8 cellular contexts compared by ENCODE assay signal in genomic region chr20:17679786-17680127, GRCh38. TPM values are rescaled to one million over a fixed set of nuclear protein-coding genes. Genes with fewer than 3 reads are reported as not detected.
A peak's percentile ranks its signal among the peaks of the same experiment; 100 is the strongest.
DNase-seq lines count a peak whose midpoint lies in the region; ATAC-seq, FAIRE-seq and TF ChIP-seq lines count a peak whose summit lies in the region.

No MANE protein-coding gene starts in this region.

- H3K27ac ChIP-seq in GM12878 (ENCODE audit: control insufficient read depth, insufficient read depth) (no peak overlapping the region), transverse colon (peak overlapping the region; percentile 97 to 99 (median 99))

- no peak for TF ChIP-seq POLR2A in GM12878 (IDR thresholded peaks at IDR 0.05; ENCODE audit: low read depth, low read length)
- TF ChIP-seq POLR2A in transverse colon (IDR thresholded peaks at IDR 0.05), result no peak

- 0 out of 4 replicates have a peak, but pooled peaks cover 0 to under 1% of the 10 kb centered on the region in 2 experiments for H3K27me3 ChIP-seq in GM12878 (replicated peaks in 1 of 2; ENCODE audit: control insufficient read depth in 2 of 2, insufficient read depth in 2 of 2, low read length in 1 of 2)
- H3K27me3 ChIP-seq in transverse colon, result no peaks in the 10 kb centered on the region

- H3K4me1 ChIP-seq in GM12878 (ENCODE audit: control insufficient read depth, insufficient read depth, low read length) (peaks cover 8% of the 10 kb centered on the region), transverse colon (peaks cover 11 to 56% (median 53%) of the 10 kb centered on the region in 4 donors)

- ATAC-seq in GM12878, result no peak

- DNase-seq in activated naive CD4-positive, alpha-beta T cell treated with anti-CD3 and anti-CD28 coated beads, Interleukin-2, amount 10 ng/mL, durations not matched to agents 7 days and 5 days, result no peak
- DNase-seq in activated naive CD4-positive, alpha-beta T cell (lab: John Stamatoyannopoulos, UW), result no peak
- DNase-seq in GM12878 (ENCODE audit: low read depth, low spot score) (no peak), medulla oblongata (ENCODE audit: extremely low spot score) (peak; percentile 33), transverse colon (no peak), NCI-H1105 treated with DMSO at 0.1 percent for 48 hours (lab: John Stamatoyannopoulos, UW) (no peak), NCI-H526 (lab: John Stamatoyannopoulos, UW) (no peak), hypothalamus (lab: John Stamatoyannopoulos, UW) (no peak)

- no peak overlapping the region for H2AFZ ChIP-seq in GM12878 (ENCODE audit: control insufficient read depth, low read depth, low read length)

- FAIRE-seq in GM12878 (lab: Jason Lieb, UNC), result no peak

- H3K27ac Mint-ChIP-seq in activated naive CD4-positive, alpha-beta T cell treated with anti-CD3 and anti-CD28 coated beads, Interleukin-2, amount 10 ng/mL, durations not matched to agents 7 days and 5 days, result peak overlapping the region; percentile 83

- peaks cover 37% of the 10 kb centered on the region for H3K4me1 Mint-ChIP-seq in activated naive CD4-positive, alpha-beta T cell treated with anti-CD3 and anti-CD28 coated beads, Interleukin-2, amount 10 ng/mL, durations not matched to agents 7 days and 5 days

- H3K4me3 ChIP-seq in GM12878 (peak overlapping the region; percentile 80; the same call in 1 of the 2 replicates), transverse colon (peak overlapping the region in 3 of 4 donors; percentile 83 to 92 (median 90))

- 97% methylated on average over 4 of the region's 4 CpGs for WGBS in GM12878 (ENCODE audit: insufficient coverage, insufficient replicate concordance, low lambda C conversion rate, missing lambda C conversion rate)
- WGBS in transverse colon (ENCODE audit: low coverage in 1 of 2), 2 donors, result 17 to 53% methylated on average over 2 to 4 of the region's 4 CpGs

- H3K9me3 ChIP-seq in GM12878 (replicated peaks; ENCODE audit: control insufficient read depth, insufficient read depth, low read length) (no peaks in the 10 kb centered on the region), transverse colon (no peaks in the 10 kb centered on the region)

- H3K4me3 Mint-ChIP-seq in activated naive CD4-positive, alpha-beta T cell treated with anti-CD3 and anti-CD28 coated beads, Interleukin-2, amount 10 ng/mL, durations not matched to agents 7 days and 5 days, result peak overlapping the region; percentile 80

- CTCF ChIA-PET in activated naive CD4-positive, alpha-beta T cell treated with anti-CD3 and anti-CD28 coated beads, Interleukin-2, amount 10 ng/mL, durations not matched to agents 7 days and 5 days (lab: Charles Lee), result interaction anchor here (2.6 to 5.1 kb wide), 2 partner anchors 219 to 315 kb away, joined by 8 to 25 read pairs; no protein-coding TSS in a partner anchor
- CTCF ChIA-PET in GM12878 (lab: Yijun Ruan, JAX), result interaction anchor here (0.8 to 3.0 kb wide), 11 partner anchors 13 to 316 kb away, joined by 3 to 19 read pairs (median 4); no protein-coding TSS in a partner anchor

- H3K4me2 ChIP-seq in GM12878 (ENCODE audit: control insufficient read depth, insufficient read depth), result peak overlapping the region; percentile 81

- POLR2A ChIA-PET in GM12878 (lab: Charles Lee), result no interaction called here

- no peak for TF ChIP-seq CTCF in GM12878 (IDR thresholded peaks at IDR 0.05 in 2 of 3, conservative IDR thresholded peaks at IDR 0.05 in 1 of 3; ENCODE audit: control insufficient read depth in 2 of 3, extremely low read depth in 1 of 3, insufficient read depth in 1 of 3, low read depth in 3 of 3, low read length in 3 of 3)
- no peak for TF ChIP-seq CTCF in transverse colon (IDR thresholded peaks at IDR 0.05)

- in situ Hi-C loops in GM12878 (cut with MboI) (loop anchor here (5.0 kb wide), 1 partner anchor 223 kb away; no protein-coding TSS in a partner anchor), transverse colon (cut with MboI; ENCODE audit: low pct_ligation_motif_present in 1 of 4, low pct_unique_long_range_greater_than_20kb in 1 of 4, low sequenced_read_pairs in 3 of 4) (loop anchor here in 3 of 4 donors (10.0 to 25.0 kb wide), 3 partner anchors 208 to 225 kb away; no protein-coding TSS in a partner anchor)

- no TSS peak for BruUV-seq in GM12878 (replicated peaks; lab: Mats Ljungman, UMichigan)

- SMC1A ChIA-PET in GM12878 (lab: Charles Lee; ENCODE audit: uncharacterized antibody, unreplicated experiment), result interaction anchor here (0.8 to 3.7 kb wide), 7 partner anchors 12 to 276 kb away, joined by 3 to 13 read pairs (median 4); no protein-coding TSS in a partner anchor

- intact Hi-C loops in GM12878 (cut with micrococcal nuclease; ENCODE audit: unreplicated experiment), result loop anchor here (5.0 kb wide), 2 partner anchors 178 to 198 kb away; no protein-coding TSS in a partner anchor
- intact Hi-C loops in transverse colon (cut with DNase I; ENCODE audit: low total_unique reads), result loop anchor here (5.0 kb wide), 1 partner anchor 218 kb away; no protein-coding TSS in a partner anchor

- TF ChIP-seq RAD21 in GM12878 (IDR thresholded peaks at IDR 0.05; ENCODE audit: insufficient read depth, low read depth, low read length), result no peak

- no peaks in the 10 kb centered on the region for H3K9me3 Mint-ChIP-seq in activated naive CD4-positive, alpha-beta T cell treated with anti-CD3 and anti-CD28 coated beads, Interleukin-2, amount 10 ng/mL, durations not matched to agents 7 days and 5 days

- peaks cover 22% of the 10 kb centered on the region for H3K36me3 Mint-ChIP-seq in activated naive CD4-positive, alpha-beta T cell treated with anti-CD3 and anti-CD28 coated beads, Interleukin-2, amount 10 ng/mL, durations not matched to agents 7 days and 5 days

- H3K36me3 ChIP-seq in GM12878 (ENCODE audit: control insufficient read depth in 2 of 2, insufficient read depth in 2 of 2, low read length in 1 of 2) (no peaks in the 10 kb centered on the region; a peak in 3 of 4 replicates), transverse colon (no peaks in the 10 kb centered on the region)

- H3K9ac ChIP-seq in GM12878 (ENCODE audit: control insufficient read depth, insufficient read depth, low read length), result no peak overlapping the region

- no peak for TF ChIP-seq EP300 in GM12878 (IDR thresholded peaks at IDR 0.05; ENCODE audit: borderline replicate concordance in 1 of 2, control insufficient read depth in 1 of 2, low read depth in 2 of 2, low read length in 2 of 2)
- TF ChIP-seq EP300 in transverse colon (IDR thresholded peaks at IDR 0.05; ENCODE audit: low read depth), result no peak

- H3K27me3 Mint-ChIP-seq in activated naive CD4-positive, alpha-beta T cell treated with anti-CD3 and anti-CD28 coated beads, Interleukin-2, amount 10 ng/mL, durations not matched to agents 7 days and 5 days, result peaks cover 21% of the 10 kb centered on the region

- no peaks in the 10 kb centered on the region; the same call in 1 of the 2 replicates for H4K20me1 ChIP-seq in GM12878 (ENCODE audit: control insufficient read depth, insufficient read depth)

- H3K79me2 ChIP-seq in GM12878 (ENCODE audit: control insufficient read depth, insufficient read depth, low read length), result peaks cover 35% of the 10 kb centered on the region

- RAD21 ChIA-PET in GM12878 (lab: Charles Lee; ENCODE audit: unreplicated experiment), result interaction anchor here (1.2 to 3.4 kb wide), 3 partner anchors 109 to 259 kb away, joined by 3 to 18 read pairs (median 5); partner anchors contain the start of gene DSTN

TF ChIP-seq in GM12878, 131 proteins besides CTCF, POLR2A, EP300 and RAD21 (continues in another document):
- no peak for TF ChIP-seq EGR1 (IDR thresholded peaks at IDR 0.05; ENCODE audit: borderline replicate concordance in 1 of 2, low read depth in 2 of 2, low read length in 2 of 2)
- no peak for TF ChIP-seq CBX5 (IDR thresholded peaks at IDR 0.05; ENCODE audit: low read depth)
- no peak for TF ChIP-seq STAT3 (IDR thresholded peaks at IDR 0.05; ENCODE audit: low read depth, low read length)
- no peak for TF ChIP-seq ETV6 (conservative IDR thresholded peaks at IDR 0.05 in 1 of 2, IDR thresholded peaks at IDR 0.05 in 1 of 2; ENCODE audit: borderline replicate concordance in 1 of 2, low read depth in 1 of 2)

RNA-seq across cellular contexts. Expression of gene RRBP1, which starts 2.3 kb away (rescaled TPM):
- total RNA-seq in GM12878 (2013; cell fraction: nucleolus; rRNA removed), result 51.6 and 53.5 TPM in 2 replicates
- 24.4 and 25.4 TPM in 2 replicates for total RNA-seq in GM12878 (2014; rRNA removed)
- total RNA-seq in GM12878 (2014; rRNA removed; fragmentation: Illumina TruSeq; extraction: Trizol), result 22.8 and 26.4 TPM in 2 replicates
- 50.0 and 57.4 TPM in 2 replicates for total RNA-seq in GM12878 (2021)
- 19.5 TPM for polyA plus RNA-seq in GM12878 (2011; ENCODE audit: low read depth)
- polyA plus RNA-seq in GM12878 (2011; rRNA removed), result 8.9 and 12.9 TPM in 2 replicates
- polyA plus RNA-seq in GM12878 (2011; cell fraction: cytosol; rRNA removed), result 12.1 and 13.5 TPM in 2 replicates
- 23.3 and 33.9 TPM in 2 replicates for polyA plus RNA-seq in GM12878 (2011; cell fraction: nucleus; rRNA removed)
- polyA plus RNA-seq in GM12878 (2012), result 34.7 and 39.7 TPM in 2 replicates
- 20.4 and 28.3 TPM in 2 replicates for polyA plus RNA-seq in GM12878 (2014; fragmentation: Illumina TruSeq; extraction: Trizol)
- polyA plus RNA-seq in GM12878 (2014; fragmentation: Nextera tagmentation; extraction: Ambion mirVana), result 1 to 10 TPM; 1.2 to 2.4 TPM
- 24.6 and 24.8 TPM in 2 replicates for polyA plus RNA-seq in GM12878 (2014; rRNA removed)
- 10 to 100 TPM; 20.0 to 24.5 TPM for polyA plus RNA-seq in GM12878 (2016; fragmentation: Nextera tagmentation; extraction: Ambion mirVana)
- polyA minus RNA-seq in GM12878 (2011; rRNA and poly(A)+ RNA removed), result 8.6 and 18.9 TPM in 2 replicates
- polyA minus RNA-seq in GM12878 (2011; cell fraction: cytosol; rRNA and poly(A)+ RNA removed), result 12.0 and 13.6 TPM in 2 replicates
- polyA minus RNA-seq in GM12878 (2011; cell fraction: nucleus; rRNA and poly(A)+ RNA removed), result 11.1 and 22.3 TPM in 2 replicates
- total RNA-seq in transverse colon, result 100 to 1,000 TPM; 219 to 403 (median 288) TPM

RNA-seq across cellular contexts. Expression of gene BANF2, which starts 20.0 kb away (rescaled TPM):
- total RNA-seq in GM12878 (2013; cell fraction: nucleolus; rRNA removed), result not detected in 2 replicates
- not detected in 2 replicates for total RNA-seq in GM12878 (2014; rRNA removed)
- total RNA-seq in GM12878 (2014; rRNA removed; fragmentation: Illumina TruSeq; extraction: Trizol), result not detected in 2 replicates
- total RNA-seq in GM12878 (2021), result not detected in 2 replicates
- not detected for polyA plus RNA-seq in GM12878 (2011; ENCODE audit: low read depth)
- polyA plus RNA-seq in GM12878 (2011; rRNA removed), result not detected in 2 replicates
- not detected in 2 replicates for polyA plus RNA-seq in GM12878 (2011; cell fraction: cytosol; rRNA removed)
- polyA plus RNA-seq in GM12878 (2011; cell fraction: nucleus; rRNA removed), result not detected in 2 replicates
- polyA plus RNA-seq in GM12878 (2012), result not detected in 2 replicates
- polyA plus RNA-seq in GM12878 (2014; fragmentation: Illumina TruSeq; extraction: Trizol), result not detected in 2 replicates
- polyA plus RNA-seq in GM12878 (2014; fragmentation: Nextera tagmentation; extraction: Ambion mirVana), result not detected
- not detected in 2 replicates for polyA plus RNA-seq in GM12878 (2014; rRNA removed)
- not detected for polyA plus RNA-seq in GM12878 (2016; fragmentation: Nextera tagmentation; extraction: Ambion mirVana)
- polyA minus RNA-seq in GM12878 (2011; rRNA and poly(A)+ RNA removed), result not detected in 2 replicates
- not detected in 2 replicates for polyA minus RNA-seq in GM12878 (2011; cell fraction: cytosol; rRNA and poly(A)+ RNA removed)
- not detected in 2 replicates for polyA minus RNA-seq in GM12878 (2011; cell fraction: nucleus; rRNA and poly(A)+ RNA removed)
- not detected for total RNA-seq in transverse colon
